Comparison of ENCODE assay signal across 12 cellular contexts in genomic region chr10:73876157-73876556, GRCh38. TPM values are rescaled to one million over a fixed set of nuclear protein-coding genes. Genes with fewer than 3 reads are reported as not detected.
A peak's percentile ranks its signal among the peaks of the same experiment; 100 is the strongest.
DNase-seq lines count a peak whose midpoint lies in the region; ATAC-seq and TF ChIP-seq lines count a peak whose summit lies in the region.
"Had no signal": no experiment of that assay in that cellular context is flagged by ENCODE, and none has a peak within 500 bp of the region (broad histone marks: within the 10 kb centered on the region; RNA-seq: fewer than 3 reads in every experiment).

No MANE protein-coding gene starts in this region.

- peaks cover 53% of the 10 kb centered on the region for H3K4me1 ChIP-seq in CD8-positive, alpha-beta T cell (ENCODE audit: insufficient read depth, low read length)
- peaks cover 5% of the 10 kb centered on the region for H3K4me1 ChIP-seq in endodermal cell (ENCODE audit: control insufficient read depth, insufficient read depth, low read length)

- no peaks in the 10 kb centered on the region for H3K9me3 ChIP-seq in CD8-positive, alpha-beta T cell (ENCODE audit: low read length)
- H3K9me3 ChIP-seq in endodermal cell (ENCODE audit: control insufficient read depth, low read length), result no peaks in the 10 kb centered on the region

- no peak overlapping the region for H3K9ac ChIP-seq in endodermal cell (ENCODE audit: extremely low read depth, low read length, poor library complexity, severe bottlenecking)

- WGBS in endodermal cell (ENCODE audit: insufficient coverage in 1 of 2, insufficient read length in 1 of 2), 2 experiments, result 87 to 91% methylated on average over 4 of the region's 4 CpGs

- peak overlapping the region; percentile 73 for H3K27ac Mint-ChIP-seq in CD8-positive, alpha-beta T cell
- H3K27ac Mint-ChIP-seq in endodermal cell, result no peak overlapping the region
- peak overlapping the region; percentile 44 for H3K27ac Mint-ChIP-seq in osteocyte (ENCODE audit: unreplicated experiment)

- H3K27me3 Mint-ChIP-seq in CD8-positive, alpha-beta T cell (ENCODE audit: low read depth), result no peaks in the 10 kb centered on the region
- H3K27me3 Mint-ChIP-seq in endodermal cell (ENCODE audit: insufficient read depth) (peaks cover 40% of the 10 kb centered on the region), osteocyte (ENCODE audit: unreplicated experiment) (no peaks in the 10 kb centered on the region)

- no peaks in the 10 kb centered on the region for H3K9me3 Mint-ChIP-seq in CD8-positive, alpha-beta T cell
- no peaks in the 10 kb centered on the region for H3K9me3 Mint-ChIP-seq in endodermal cell
- no peaks in the 10 kb centered on the region for H3K9me3 Mint-ChIP-seq in osteocyte (ENCODE audit: unreplicated experiment)

- no peak for TF ChIP-seq CTCF in CD8-positive, alpha-beta T cell (IDR thresholded peaks at IDR 0.05)
- TF ChIP-seq CTCF in endodermal cell (conservative IDR thresholded peaks at IDR 0.05) (no peak), osteocyte (IDR thresholded peaks at IDR 0.05) (no peak)

- no peaks in the 10 kb centered on the region for H3K36me3 ChIP-seq in CD8-positive, alpha-beta T cell (ENCODE audit: insufficient read depth, low read length)
- H3K36me3 ChIP-seq in endodermal cell (ENCODE audit: control insufficient read depth, insufficient read depth, low read length), result peaks cover 11% of the 10 kb centered on the region

- intact Hi-C loops in CD8-positive, alpha-beta T cell (cut with DNase I, micrococcal nuclease), result loop anchor here (5.0 to 10.0 kb wide), 4 partner anchors 104 to 1239 kb away; partner anchors contain the start of genes KAT6B (in 1 of the 2) and SAMD8 (in 1 of the 2)

- TF ChIP-seq RAD21 in Ishikawa (IDR thresholded peaks at IDR 0.05; ENCODE audit: low read depth), result no peak

- CTCF ChIA-PET in CD8-positive, alpha-beta T cell (lab: Charles Lee), result interaction anchor here (1.2 to 21.6 kb wide), 4 partner anchors 9 to 103 kb away, joined by 3 to 618 read pairs (median 268); no protein-coding TSS in a partner anchor

- peaks cover 65% of the 10 kb centered on the region for H3K4me1 Mint-ChIP-seq in CD8-positive, alpha-beta T cell (ENCODE audit: low read depth)
- H3K4me1 Mint-ChIP-seq in endodermal cell (peaks cover 20% of the 10 kb centered on the region), osteocyte (ENCODE audit: unreplicated experiment) (peaks cover 47% of the 10 kb centered on the region)

- no peak overlapping the region for H3K27ac ChIP-seq in CD8-positive, alpha-beta T cell (ENCODE audit: low read depth, low read length)
- no peak overlapping the region for H3K27ac ChIP-seq in endodermal cell (ENCODE audit: low read depth, low read length)
- H3K27ac ChIP-seq: brain microvascular endothelial cell had no signal

- H3K4me3 ChIP-seq in CD8-positive, alpha-beta T cell (ENCODE audit: low read depth, low read length), result no peak overlapping the region
- H3K4me3 ChIP-seq in endodermal cell (ENCODE audit: low read length), result no peak overlapping the region

- no peak overlapping the region for H3K4me3 Mint-ChIP-seq in CD8-positive, alpha-beta T cell
- H3K4me3 Mint-ChIP-seq in endodermal cell (no peak overlapping the region), osteocyte (ENCODE audit: unreplicated experiment) (peak overlapping the region; percentile 26)

- TF ChIP-seq EP300 in Ishikawa (IDR thresholded peaks at IDR 0.05; ENCODE audit: borderline replicate concordance), result no peak; the same call in none of the 2 replicates

- H3K27me3 ChIP-seq in CD8-positive, alpha-beta T cell (ENCODE audit: insufficient read depth, low read length), result no peaks in the 10 kb centered on the region
- H3K27me3 ChIP-seq in endodermal cell (ENCODE audit: control insufficient read depth, insufficient read depth, low read length, poor library complexity, severe bottlenecking), result peaks cover 13% of the 10 kb centered on the region
- H3K27me3 ChIP-seq: brain microvascular endothelial cell had no signal

- POLR2A ChIA-PET in CD8-positive, alpha-beta T cell (lab: Charles Lee), result interaction anchor here (1.1 to 1.8 kb wide), 2 partner anchors 11 to 27 kb away, joined by 6 to 7 read pairs; no protein-coding TSS in a partner anchor

- no peak for ATAC-seq in CD8-positive, alpha-beta T cell
- no peak for ATAC-seq in HG03159 (IDR thresholded peaks at IDR 0.05; ENCODE audit: unreplicated experiment)

- DNase-seq in CD8-positive, alpha-beta T cell, result no peak
- DNase-seq in endodermal cell (peak; percentile 60), osteocyte (ENCODE audit: extremely low spot score, unreplicated experiment) (no peak), NCI-H345 (lab: John Stamatoyannopoulos, UW) (no peak), NCI-H2029 treated with DMSO at 0.1 percent for 48 hours (lab: John Stamatoyannopoulos, UW) (no peak)
- DNase-seq: activated T-cell treated with anti-CD3 and anti-CD28 coated beads, Interleukin-2, amount 50 U/mL, for 48 hours; brain microvascular endothelial cell; effector memory CD4-positive, alpha-beta T cell; HCEC 1CT; stimulated activated naive CD4-positive, alpha-beta T cell treated with Interleukin-2 at 50 U/mL for 16 hours had no signal

- H3K36me3 Mint-ChIP-seq in CD8-positive, alpha-beta T cell, result peaks cover 22% of the 10 kb centered on the region
- H3K36me3 Mint-ChIP-seq in endodermal cell (ENCODE audit: low read depth), result peaks cover 9% of the 10 kb centered on the region
- peaks cover 2% of the 10 kb centered on the region for H3K36me3 Mint-ChIP-seq in osteocyte (ENCODE audit: unreplicated experiment)

TF ChIP-seq in Ishikawa, 13 proteins besides CTCF, POLR2A, EP300 and RAD21:
- TF ChIP-seq CEBPB (IDR thresholded peaks at IDR 0.05) (no peak), TCF12 (IDR thresholded peaks at IDR 0.05; ENCODE audit: low read depth) (peak; percentile 71), TEAD4 (IDR thresholded peaks at IDR 0.05) (peak; percentile 44; the same call in 1 of the 2 replicates), CREB1 (IDR thresholded peaks at IDR 0.05; ENCODE audit: low read depth) (no peak), NFIC (IDR thresholded peaks at IDR 0.05) (peak; percentile 54; the same call in 1 of the 2 replicates), ZBTB7A (IDR thresholded peaks at IDR 0.05; ENCODE audit: low read depth) (peak; percentile 79; the same call in 1 of the 2 replicates), YY1 (IDR thresholded peaks at IDR 0.05; ENCODE audit: low read depth) (no peak; the same call in 1 of the 2 replicates), MAX (IDR thresholded peaks at IDR 0.05) (no peak), USF1 (IDR thresholded peaks at IDR 0.05) (no peak; the same call in 1 of the 2 replicates), FOXM1 (IDR thresholded peaks at IDR 0.05; ENCODE audit: borderline replicate concordance, low read depth) (no peak)
TF ChIP-seq in Ishikawa: peak in this region for 4.

RNA-seq across cellular contexts. Expression of gene CAMK2G, which starts 1.8 kb away (rescaled TPM):
- 10 to 100 TPM; 28.4 to 28.9 TPM for total RNA-seq in CD8-positive, alpha-beta T cell
- 10 to 100 TPM; 20.9 to 21.7 TPM for total RNA-seq in endodermal cell
- 29.8 TPM for polyA plus RNA-seq in endodermal cell (2013, experiment 1 of 2)
- 25.8 TPM for polyA plus RNA-seq in endodermal cell (2013, experiment 2 of 2)
- 37.6 and 38.2 TPM in 2 replicates for total RNA-seq in osteocyte

RNA-seq across cellular contexts. Expression of gene PLAU, which starts 34.8 kb away (rescaled TPM):
- total RNA-seq in CD8-positive, alpha-beta T cell, result under 1 TPM in 1 of 2 experiments, not detected in 1; 0.11 TPM
- total RNA-seq in endodermal cell (1 to 10 TPM; 2.7 to 3.3 TPM), osteocyte (112 and 118 TPM in 2 replicates)
- polyA plus RNA-seq in endodermal cell (2013, experiment 1 of 2), result 10.5 TPM
- 14.2 TPM for polyA plus RNA-seq in endodermal cell (2013, experiment 2 of 2)

Comparison
In these comparisons a context has a peak if more than half of its experiments do, and no peak if none do; other contexts are left out.
1. RNA of gene PLAU, which starts 34.8 kb away (total RNA-seq): 112 to 118 TPM in osteocyte; 2.7 to 3.3 TPM in endodermal cell and 0.11 TPM in CD8-positive, alpha-beta T cell; every median in the first group is over 10 times any median in the second.